ENCODE assay signal across 8 cellular contexts in the genomic region with DNA sequence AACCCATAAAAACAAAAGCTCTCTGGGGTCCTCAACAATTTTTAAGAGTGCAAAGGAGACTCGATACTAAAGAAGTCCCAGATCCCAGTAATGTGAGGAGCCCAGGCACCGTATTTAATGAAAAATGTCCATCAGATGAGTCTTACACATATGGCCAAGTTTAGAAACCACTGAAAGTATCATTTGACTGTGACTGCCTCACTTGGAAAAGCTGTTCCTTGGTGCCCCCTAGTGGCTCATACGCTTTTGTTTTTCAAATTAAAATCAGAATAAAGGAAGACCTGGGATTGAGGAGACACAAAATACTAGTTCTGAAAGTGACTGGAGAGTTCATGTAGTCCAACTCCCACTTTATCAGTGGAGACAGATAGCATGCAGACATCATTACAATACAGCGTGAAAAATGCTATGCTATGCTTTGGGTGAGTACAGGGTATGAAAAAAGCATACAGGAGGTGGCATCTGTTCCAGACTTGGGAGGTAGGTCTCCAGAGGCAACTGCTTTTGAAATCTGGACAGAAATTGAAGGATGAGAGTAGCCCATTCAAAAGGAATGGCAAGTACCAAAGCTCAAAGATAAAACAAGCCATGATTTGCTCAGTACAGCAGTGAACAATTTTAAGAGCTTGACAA. TPM values are rescaled to one million over a fixed set of nuclear protein-coding genes. Genes with fewer than 3 reads are reported as not detected.
DNase-seq lines count a peak whose midpoint lies in the region; ATAC-seq and TF ChIP-seq lines count a peak whose summit lies in the region.

No MANE protein-coding gene starts in this region.

- H3K27me3 Mint-ChIP-seq in CD14-positive monocyte (ENCODE audit: low read depth in 3 of 3), result no peaks in the 10 kb centered on the region

- no peaks in the 10 kb centered on the region for H3K4me1 Mint-ChIP-seq in CD14-positive monocyte

- H3K9me3 Mint-ChIP-seq in CD14-positive monocyte, result no peaks in the 10 kb centered on the region

- ATAC-seq in GM19025 (IDR thresholded peaks at IDR 0.05; ENCODE audit: low read depth, unreplicated experiment), result peak; percentile 77
- peak; percentile 77 for ATAC-seq in HG03196 (IDR thresholded peaks at IDR 0.05; ENCODE audit: unreplicated experiment)
- ATAC-seq in left lung, result peak; percentile 88

- H3K36me3 Mint-ChIP-seq in CD14-positive monocyte, result peaks cover 63 to 73% of the 10 kb centered on the region in 2 donors

- no peaks in the 10 kb centered on the region for H3K9me3 ChIP-seq in left lung

- H3K27me3 ChIP-seq in left lung, result no peaks in the 10 kb centered on the region

- no peak overlapping the region for H3K27ac Mint-ChIP-seq in CD14-positive monocyte

- intact Hi-C loops in CD14-positive monocyte (cut with micrococcal nuclease), result loop anchor here in 1 of 2 donors (10.0 kb wide), 1 partner anchor 831 kb away; a partner anchor contains a TSS
- intact Hi-C loops in left lung (cut with DNase I), result loop anchor here in 1 of 2 donors (10.0 kb wide), 1 partner anchor 361 kb away; no protein-coding TSS in a partner anchor

- H3K36me3 ChIP-seq in left lung, result peaks cover 0 to 65% of the 10 kb centered on the region in 2 donors

- DNase-seq in CD14-positive monocyte (ENCODE audit: low spot score) (no peak), NCI-H2196 (lab: John Stamatoyannopoulos, UW; ENCODE audit: unreplicated experiment) (peak; percentile 77), caudate nucleus (lab: John Stamatoyannopoulos, UW) (peak in 33 of 61 donors; percentile 1 to 72 (median 23)), left lung (peak in 1 of 2 donors; percentile 36)
- DNase-seq in stimulated activated CD4-positive, alpha-beta T cell treated with anti-CD3 and anti-CD28 coated beads, TNF-alpha, amount 100 ng/mL, for 1 hour (ENCODE audit: low read depth in 3 of 3, low spot score in 1 of 3), result peak; percentile 5 to 21 (median 20)

- H3K4me3 ChIP-seq in WI38 (ENCODE audit: low read depth, low read length) (no peak overlapping the region), left lung (no peak overlapping the region)

- no peaks in the 10 kb centered on the region for H3K4me1 ChIP-seq in left lung

- H3K27ac ChIP-seq in caudate nucleus (ENCODE audit: low read depth, low read length) (no peak overlapping the region), left lung (no peak overlapping the region)

- H3K4me3 Mint-ChIP-seq in CD14-positive monocyte, result no peak overlapping the region

- TF ChIP-seq CTCF in CD14-positive monocyte (IDR thresholded peaks at IDR 0.05) (peak; percentile 87), WI38 (IDR thresholded peaks at IDR 0.05; ENCODE audit: low read depth, low read length) (peak; percentile 39; the same call in 1 of the 2 replicates), left lung (IDR thresholded peaks at IDR 0.05) (peak; percentile 60 to 73)

RNA-seq across cellular contexts. Expression of a gene that starts 33.8 kb away (rescaled TPM):
- 10 to 100 TPM; 21.1 to 28.7 TPM for polyA plus RNA-seq in CD14-positive monocyte
- total RNA-seq in left lung, result 10 to 100 TPM; 32.1 to 33.3 TPM

RNA-seq across cellular contexts. Expression of a gene that starts 33.9 kb away (rescaled TPM):
- polyA plus RNA-seq in CD14-positive monocyte, result 10 to 100 TPM in 1 of 2 donors, 1 to 10 TPM in 1; 8.0 to 13.0 TPM
- total RNA-seq in left lung, result 10 to 100 TPM; 16.0 to 26.6 TPM
